11 cellular contexts compared by ENCODE assay signal in the genomic region with DNA sequence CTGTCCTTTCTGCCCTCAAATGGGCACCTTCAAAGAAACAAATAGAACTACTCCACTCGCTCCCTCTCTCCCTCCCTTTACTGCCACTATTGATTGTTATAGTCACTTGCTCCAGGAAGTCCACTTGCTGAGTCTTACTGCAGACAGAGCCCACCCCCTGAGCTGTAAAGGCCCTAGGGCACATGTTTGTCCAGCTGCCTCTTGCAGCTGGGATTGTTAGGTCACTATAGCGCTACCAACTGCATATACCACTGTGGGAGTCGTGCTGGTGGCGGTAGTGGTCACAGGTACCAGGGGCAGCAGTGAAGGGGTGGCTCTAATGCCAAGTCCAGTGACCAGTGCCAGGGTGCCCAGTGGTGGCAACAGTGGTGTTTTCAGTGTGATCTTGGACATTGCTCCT. TPM values are rescaled to one million over a fixed set of nuclear protein-coding genes. Genes with fewer than 3 reads are reported as not detected.
DNase-seq lines count a peak whose midpoint lies in the region; ATAC-seq and TF ChIP-seq lines count a peak whose summit lies in the region.
"Had no signal": no experiment of that assay in that cellular context is flagged by ENCODE, and none has a peak within 500 bp of the region (broad histone marks: within the 10 kb centered on the region; RNA-seq: fewer than 3 reads in every experiment).

No MANE protein-coding gene starts in this region.

- H3K9ac ChIP-seq in Karpas-422 (ENCODE audit: low read length) = no peak overlapping the region

- H3K4me3 ChIP-seq in Karpas-422 (ENCODE audit: low read length) = no peak overlapping the region
- H3K4me3 ChIP-seq in naive thymus-derived CD4-positive, alpha-beta T cell (ENCODE audit: low read length) = no peak overlapping the region
- no peak overlapping the region for H3K4me3 ChIP-seq in lower leg skin (ENCODE audit: low read depth, poor library complexity, severe bottlenecking)
- H3K4me3 ChIP-seq: prostate gland had no signal

- no peaks in the 10 kb centered on the region for H3K9me2 ChIP-seq in Karpas-422 (replicated peaks; ENCODE audit: insufficient read depth, low read length)

- POLR2A ChIA-PET in naive thymus-derived CD4-positive, alpha-beta T cell (lab: Charles Lee) = interaction anchor here (1.2 to 8.0 kb wide), 4 partner anchors 29 to 112 kb away, joined by 5 to 61 read pairs (median 13); a partner anchor contains a TSS

- H3K27me3 Mint-ChIP-seq in activated T-helper 1 cell treated with anti-CD3 and anti-CD28 coated beads, Interleukin-12 subunit alpha, Interleukin-12 subunit beta, Interleukin-2, Interleukin-4 antibody, amounts not matched to agents 30 ng/mL and 10 ng/mL and 1 ng/mL, durations not matched to agents 14 hours and 24 hours and 36 hours (ENCODE audit: insufficient read depth) = peaks cover 2% of the 10 kb centered on the region
- peaks cover 0 to 2% (median 0%) of the 10 kb centered on the region in 5 donors for H3K27me3 Mint-ChIP-seq in naive thymus-derived CD4-positive, alpha-beta T cell

- intact Hi-C loops in activated T-helper 1 cell treated with anti-CD3 and anti-CD28 coated beads, Interleukin-12 subunit alpha, Interleukin-12 subunit beta, Interleukin-2, Interleukin-4 antibody, amounts not matched to agents 30 ng/mL and 10 ng/mL and 1 ng/mL, durations not matched to agents 14 hours and 24 hours and 36 hours (cut with micrococcal nuclease) = no loop called here
- intact Hi-C loops in naive thymus-derived CD4-positive, alpha-beta T cell (cut with micrococcal nuclease) = no loop called here
- intact Hi-C loops in lower leg skin (cut with DNase I; ENCODE audit: low total_unique reads) = loop anchor here (10.0 kb wide), 1 partner anchor 116 kb away; a partner anchor contains a TSS

- peaks cover 6% of the 10 kb centered on the region for H3K79me2 ChIP-seq in Karpas-422 (ENCODE audit: low read length)

- no peaks in the 10 kb centered on the region for H3K27me3 ChIP-seq in Karpas-422 (ENCODE audit: low read length)
- no peaks in the 10 kb centered on the region for H3K27me3 ChIP-seq in naive thymus-derived CD4-positive, alpha-beta T cell (ENCODE audit: control insufficient read depth in 2 of 2, insufficient read depth in 2 of 2, low read length in 2 of 2)
- H3K27me3 ChIP-seq: brain microvascular endothelial cell had no signal

- no peak for TF ChIP-seq POLR2A in lower leg skin (IDR thresholded peaks at IDR 0.05)

- H3K36me3 Mint-ChIP-seq in activated T-helper 1 cell treated with anti-CD3 and anti-CD28 coated beads, Interleukin-12 subunit alpha, Interleukin-12 subunit beta, Interleukin-2, Interleukin-4 antibody, amounts not matched to agents 30 ng/mL and 10 ng/mL and 1 ng/mL, durations not matched to agents 14 hours and 24 hours and 36 hours (ENCODE audit: low read depth) = peaks cover 22% of the 10 kb centered on the region
- peaks cover 0 to 34% (median 4%) of the 10 kb centered on the region in 5 donors for H3K36me3 Mint-ChIP-seq in naive thymus-derived CD4-positive, alpha-beta T cell

- H3K4me3 Mint-ChIP-seq in activated T-helper 1 cell treated with anti-CD3 and anti-CD28 coated beads, Interleukin-12 subunit alpha, Interleukin-12 subunit beta, Interleukin-2, Interleukin-4 antibody, amounts not matched to agents 30 ng/mL and 10 ng/mL and 1 ng/mL, durations not matched to agents 14 hours and 24 hours and 36 hours = no peak overlapping the region
- H3K4me3 Mint-ChIP-seq in naive thymus-derived CD4-positive, alpha-beta T cell = no peak overlapping the region

- no peaks in the 10 kb centered on the region for H3K9me3 ChIP-seq in Karpas-422 (ENCODE audit: low read length)
- H3K9me3 ChIP-seq in naive thymus-derived CD4-positive, alpha-beta T cell (ENCODE audit: control insufficient read depth in 2 of 3, low read length in 3 of 3) = no peaks in the 10 kb centered on the region
- H3K9me3 ChIP-seq: prostate gland had no signal

- H3K27ac Mint-ChIP-seq in activated T-helper 1 cell treated with anti-CD3 and anti-CD28 coated beads, Interleukin-12 subunit alpha, Interleukin-12 subunit beta, Interleukin-2, Interleukin-4 antibody, amounts not matched to agents 30 ng/mL and 10 ng/mL and 1 ng/mL, durations not matched to agents 14 hours and 24 hours and 36 hours = peak overlapping the region; percentile 67
- peak overlapping the region in 8 of 9 donors; percentile 16 to 99 (median 72) for H3K27ac Mint-ChIP-seq in naive thymus-derived CD4-positive, alpha-beta T cell

- WGBS in lower leg skin, 2 donors = 93 to 96% methylated on average over 4 of the region's 4 CpGs

- no peak overlapping the region for H2AFZ ChIP-seq in Karpas-422 (ENCODE audit: low read length)

- ATAC-seq in naive thymus-derived CD4-positive, alpha-beta T cell = no peak
- no peak for ATAC-seq in omental fat pad (ENCODE audit: low FRiP score)

- no peak for TF ChIP-seq CTCF in lower leg skin (IDR thresholded peaks at IDR 0.05)
- no peak for TF ChIP-seq CTCF in omental fat pad (IDR thresholded peaks at IDR 0.05)

- DNase-seq in COLO668 (lab: John Stamatoyannopoulos, UW; ENCODE audit: unreplicated experiment) (peak; percentile 89), Karpas-422 (no peak), lower leg skin (ENCODE audit: low spot score in 2 of 2) (no peak), omental fat pad (ENCODE audit: low spot score) (no peak), superior temporal gyrus (ENCODE audit: extremely low spot score) (no peak)
- DNase-seq in activated T-helper 1 cell treated with anti-CD3 and anti-CD28 coated beads, Interleukin-12 subunit alpha, Interleukin-12 subunit beta, Interleukin-2, Interleukin-4 antibody, amounts not matched to agents 30 ng/mL and 10 ng/mL and 1 ng/mL, durations not matched to agents 14 hours and 24 hours and 36 hours (ENCODE audit: low spot score) = no peak
- no peak for DNase-seq in naive thymus-derived CD4-positive, alpha-beta T cell
- DNase-seq in activated CD4-positive, CD25-positive, alpha-beta regulatory T cell (lab: John Stamatoyannopoulos, UW) = no peak
- DNase-seq: brain microvascular endothelial cell; stimulated activated CD4-positive, alpha-beta T cell treated with anti-CD3 and anti-CD28 coated beads, Interleukin-4, amount 100 ng/mL, for 24 hours had no signal

- peak overlapping the region; percentile 57; the same call in 1 of the 2 replicates for H3K27ac ChIP-seq in Karpas-422 (ENCODE audit: low read length)
- H3K27ac ChIP-seq in naive thymus-derived CD4-positive, alpha-beta T cell (ENCODE audit: low read depth, low read length) = peak overlapping the region; percentile 16
- H3K27ac ChIP-seq: brain microvascular endothelial cell, prostate gland had no signal

- CTCF ChIA-PET in naive thymus-derived CD4-positive, alpha-beta T cell (lab: Charles Lee) = interaction anchor here (2.2 kb wide), 1 partner anchor 112 kb away, joined by 12 read pairs; no protein-coding TSS in a partner anchor

- H3K4me1 ChIP-seq in Karpas-422 (ENCODE audit: low read length) = peaks cover 18% of the 10 kb centered on the region
- H3K4me1 ChIP-seq in naive thymus-derived CD4-positive, alpha-beta T cell (ENCODE audit: control insufficient read depth in 2 of 2, insufficient read depth in 2 of 2, low read length in 2 of 2) = peaks cover 0 to 4% of the 10 kb centered on the region in 2 donors
- H3K4me1 ChIP-seq: prostate gland had no signal

- no peak overlapping the region for H3K4me2 ChIP-seq in Karpas-422 (ENCODE audit: low read depth, low read length, poor library complexity, severe bottlenecking)

- peaks cover 44% of the 10 kb centered on the region for H3K4me1 Mint-ChIP-seq in activated T-helper 1 cell treated with anti-CD3 and anti-CD28 coated beads, Interleukin-12 subunit alpha, Interleukin-12 subunit beta, Interleukin-2, Interleukin-4 antibody, amounts not matched to agents 30 ng/mL and 10 ng/mL and 1 ng/mL, durations not matched to agents 14 hours and 24 hours and 36 hours (ENCODE audit: low read depth)
- peaks cover 3 to 38% (median 6%) of the 10 kb centered on the region in 7 donors for H3K4me1 Mint-ChIP-seq in naive thymus-derived CD4-positive, alpha-beta T cell

- no peaks in the 10 kb centered on the region for H3K36me3 ChIP-seq in Karpas-422 (ENCODE audit: insufficient read depth, low read length)
- H3K36me3 ChIP-seq in naive thymus-derived CD4-positive, alpha-beta T cell (ENCODE audit: control insufficient read depth in 2 of 3, insufficient read depth in 3 of 3, low read length in 3 of 3) = peaks cover 0 to 26% (median 0%) of the 10 kb centered on the region in 3 experiments
- H3K36me3 ChIP-seq: brain microvascular endothelial cell, prostate gland had no signal

- no peaks in the 10 kb centered on the region for H3K9me3 Mint-ChIP-seq in activated T-helper 1 cell treated with anti-CD3 and anti-CD28 coated beads, Interleukin-12 subunit alpha, Interleukin-12 subunit beta, Interleukin-2, Interleukin-4 antibody, amounts not matched to agents 30 ng/mL and 10 ng/mL and 1 ng/mL, durations not matched to agents 14 hours and 24 hours and 36 hours
- peaks cover 0 to 2% (median 0%) of the 10 kb centered on the region in 11 donors for H3K9me3 Mint-ChIP-seq in naive thymus-derived CD4-positive, alpha-beta T cell

- H4K20me1 ChIP-seq in Karpas-422 (ENCODE audit: insufficient read depth, low read depth, low read length) = no peaks in the 10 kb centered on the region

RNA-seq across cellular contexts. Expression of a gene that starts 4.4 kb away (rescaled TPM):
- total RNA-seq in Karpas-422 (2014; rRNA removed; shearing (Covaris generic); ENCODE audit: low replicate concordance) = 159 and 190 TPM in 2 replicates
- total RNA-seq in activated T-helper 1 cell treated with anti-CD3 and anti-CD28 coated beads, Interleukin-12 subunit alpha, Interleukin-12 subunit beta, Interleukin-2, Interleukin-4 antibody, amounts not matched to agents 30 ng/mL and 10 ng/mL and 1 ng/mL, durations not matched to agents 14 hours and 24 hours and 36 hours = 235 and 245 TPM in 2 replicates
- 100 to 1,000 TPM in 3 of 5 experiments, 10 to 100 TPM in 2; 71.5 to 117 (median 101) TPM for total RNA-seq in naive thymus-derived CD4-positive, alpha-beta T cell
- 10 to 100 TPM; 17.4 to 21.0 TPM for polyA plus RNA-seq in naive thymus-derived CD4-positive, alpha-beta T cell
- total RNA-seq in lower leg skin (100 to 1,000 TPM in 2 of 4 donors, 10 to 100 TPM in 2; 91.1 to 122 (median 96.2) TPM), omental fat pad (10 to 100 TPM; 26.3 to 63.5 (median 33.8) TPM)

RNA-seq across cellular contexts. Expression of a gene that starts 28.0 kb away (rescaled TPM):
- 4.4 and 12.5 TPM in 2 replicates for total RNA-seq in Karpas-422 (2014; rRNA removed; shearing (Covaris generic); ENCODE audit: low replicate concordance)
- 18.0 and 19.6 TPM in 2 replicates for total RNA-seq in activated T-helper 1 cell treated with anti-CD3 and anti-CD28 coated beads, Interleukin-12 subunit alpha, Interleukin-12 subunit beta, Interleukin-2, Interleukin-4 antibody, amounts not matched to agents 30 ng/mL and 10 ng/mL and 1 ng/mL, durations not matched to agents 14 hours and 24 hours and 36 hours
- 10 to 100 TPM; 13.7 to 22.8 (median 18.2) TPM for total RNA-seq in naive thymus-derived CD4-positive, alpha-beta T cell
- polyA plus RNA-seq in naive thymus-derived CD4-positive, alpha-beta T cell = 1 to 10 TPM; 4.5 to 9.1 TPM
- total RNA-seq in lower leg skin = 10 to 100 TPM; 12.2 to 15.4 (median 13.1) TPM
- 1 to 10 TPM; 1.6 to 3.5 (median 3.4) TPM for total RNA-seq in omental fat pad
